1 cellular context compared by ENCODE assay signal in the genomic region with DNA sequence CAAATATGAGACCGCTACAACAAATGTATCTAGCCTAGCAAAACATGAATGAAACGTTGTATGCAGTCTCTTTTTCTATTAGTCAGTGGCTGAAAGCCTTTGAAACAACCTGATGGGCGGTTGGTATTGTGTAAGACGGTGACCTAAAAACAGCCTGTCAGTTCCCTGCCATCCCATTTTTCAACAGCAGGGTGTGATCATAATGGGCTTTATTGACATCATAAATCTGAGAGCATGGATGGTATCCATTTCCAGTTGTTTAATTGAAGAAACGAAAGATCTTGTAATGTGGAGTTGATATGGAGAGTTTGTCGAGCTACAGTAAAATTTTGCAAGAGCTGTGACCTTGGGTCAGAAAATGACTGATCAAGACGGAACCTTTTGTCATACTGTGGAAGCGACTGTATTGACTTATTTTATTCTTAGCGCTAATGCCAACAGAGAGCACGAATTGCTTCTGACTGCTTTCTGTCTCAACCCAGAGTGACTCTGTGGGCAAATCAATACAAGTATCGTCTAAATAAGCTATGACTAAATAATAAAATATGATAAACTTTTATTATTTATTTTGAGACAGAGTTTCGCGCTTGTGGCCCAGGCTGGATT.
TF ChIP-seq lines count a peak whose summit lies in the region.

No MANE protein-coding gene starts in this region.

TF ChIP-seq in A549, 52 proteins besides CTCF, POLR2A, EP300 and RAD21:
- TF ChIP-seq SMC3 (IDR thresholded peaks at IDR 0.05), result no peak
- TF ChIP-seq JUN (IDR thresholded peaks at IDR 0.05), result no peak
- TF ChIP-seq, protein P1, sequence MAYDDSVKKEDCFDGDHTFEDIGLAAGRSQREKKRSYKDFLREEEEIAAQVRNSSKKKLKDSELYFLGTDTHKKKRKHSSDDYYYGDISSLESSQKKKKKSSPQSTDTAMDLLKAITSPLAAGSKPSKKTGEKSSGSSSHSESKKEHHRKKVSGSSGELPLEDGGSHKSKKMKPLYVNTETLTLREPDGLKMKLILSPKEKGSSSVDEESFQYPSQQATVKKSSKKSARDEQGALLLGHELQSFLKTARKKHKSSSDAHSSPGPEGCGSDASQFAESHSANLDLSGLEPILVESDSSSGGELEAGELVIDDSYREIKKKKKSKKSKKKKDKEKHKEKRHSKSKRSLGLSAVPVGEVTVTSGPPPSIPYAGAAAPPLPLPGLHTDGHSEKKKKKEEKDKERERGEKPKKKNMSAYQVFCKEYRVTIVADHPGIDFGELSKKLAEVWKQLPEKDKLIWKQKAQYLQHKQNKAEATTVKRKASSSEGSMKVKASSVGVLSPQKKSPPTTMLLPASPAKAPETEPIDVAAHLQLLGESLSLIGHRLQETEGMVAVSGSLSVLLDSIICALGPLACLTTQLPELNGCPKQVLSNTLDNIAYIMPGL (CRISPR knock-in tag; IDR thresholded peaks at IDR 0.05; ENCODE audit: borderline replicate concordance), result no peak
- TF ChIP-seq CEBPB (IDR thresholded peaks at IDR 0.05), result peak in 1 of 2 experiments; percentile 62; a peak in 2 of 4 replicates
- TF ChIP-seq, protein P2, sequence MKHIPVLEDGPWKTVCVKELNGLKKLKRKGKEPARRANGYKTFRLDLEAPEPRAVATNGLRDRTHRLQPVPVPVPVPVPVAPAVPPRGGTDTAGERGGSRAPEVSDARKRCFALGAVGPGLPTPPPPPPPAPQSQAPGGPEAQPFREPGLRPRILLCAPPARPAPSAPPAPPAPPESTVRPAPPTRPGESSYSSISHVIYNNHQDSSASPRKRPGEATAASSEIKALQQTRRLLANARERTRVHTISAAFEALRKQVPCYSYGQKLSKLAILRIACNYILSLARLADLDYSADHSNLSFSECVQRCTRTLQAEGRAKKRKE (CRISPR knock-in tag; IDR thresholded peaks at IDR 0.05; ENCODE audit: low read depth), result no peak
- TF ChIP-seq, protein P3, sequence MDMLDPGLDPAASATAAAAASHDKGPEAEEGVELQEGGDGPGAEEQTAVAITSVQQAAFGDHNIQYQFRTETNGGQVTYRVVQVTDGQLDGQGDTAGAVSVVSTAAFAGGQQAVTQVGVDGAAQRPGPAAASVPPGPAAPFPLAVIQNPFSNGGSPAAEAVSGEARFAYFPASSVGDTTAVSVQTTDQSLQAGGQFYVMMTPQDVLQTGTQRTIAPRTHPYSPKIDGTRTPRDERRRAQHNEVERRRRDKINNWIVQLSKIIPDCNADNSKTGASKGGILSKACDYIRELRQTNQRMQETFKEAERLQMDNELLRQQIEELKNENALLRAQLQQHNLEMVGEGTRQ (IDR thresholded peaks at IDR 0.05), result no peak
- TF ChIP-seq EHF (CRISPR knock-in tag; IDR thresholded peaks at IDR 0.05), result no peak
- TF ChIP-seq EHMT2 (IDR thresholded peaks at IDR 0.05; ENCODE audit: low read depth), result no peak
- TF ChIP-seq, protein P4, sequence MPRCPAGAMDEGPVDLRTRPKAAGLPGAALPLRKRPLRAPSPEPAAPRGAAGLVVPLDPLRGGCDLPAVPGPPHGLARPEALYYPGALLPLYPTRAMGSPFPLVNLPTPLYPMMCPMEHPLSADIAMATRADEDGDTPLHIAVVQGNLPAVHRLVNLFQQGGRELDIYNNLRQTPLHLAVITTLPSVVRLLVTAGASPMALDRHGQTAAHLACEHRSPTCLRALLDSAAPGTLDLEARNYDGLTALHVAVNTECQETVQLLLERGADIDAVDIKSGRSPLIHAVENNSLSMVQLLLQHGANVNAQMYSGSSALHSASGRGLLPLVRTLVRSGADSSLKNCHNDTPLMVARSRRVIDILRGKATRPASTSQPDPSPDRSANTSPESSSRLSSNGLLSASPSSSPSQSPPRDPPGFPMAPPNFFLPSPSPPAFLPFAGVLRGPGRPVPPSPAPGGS (IDR thresholded peaks at IDR 0.05), result no peak
